ENCODE assay signal across 24 cellular contexts in the genomic region with DNA sequence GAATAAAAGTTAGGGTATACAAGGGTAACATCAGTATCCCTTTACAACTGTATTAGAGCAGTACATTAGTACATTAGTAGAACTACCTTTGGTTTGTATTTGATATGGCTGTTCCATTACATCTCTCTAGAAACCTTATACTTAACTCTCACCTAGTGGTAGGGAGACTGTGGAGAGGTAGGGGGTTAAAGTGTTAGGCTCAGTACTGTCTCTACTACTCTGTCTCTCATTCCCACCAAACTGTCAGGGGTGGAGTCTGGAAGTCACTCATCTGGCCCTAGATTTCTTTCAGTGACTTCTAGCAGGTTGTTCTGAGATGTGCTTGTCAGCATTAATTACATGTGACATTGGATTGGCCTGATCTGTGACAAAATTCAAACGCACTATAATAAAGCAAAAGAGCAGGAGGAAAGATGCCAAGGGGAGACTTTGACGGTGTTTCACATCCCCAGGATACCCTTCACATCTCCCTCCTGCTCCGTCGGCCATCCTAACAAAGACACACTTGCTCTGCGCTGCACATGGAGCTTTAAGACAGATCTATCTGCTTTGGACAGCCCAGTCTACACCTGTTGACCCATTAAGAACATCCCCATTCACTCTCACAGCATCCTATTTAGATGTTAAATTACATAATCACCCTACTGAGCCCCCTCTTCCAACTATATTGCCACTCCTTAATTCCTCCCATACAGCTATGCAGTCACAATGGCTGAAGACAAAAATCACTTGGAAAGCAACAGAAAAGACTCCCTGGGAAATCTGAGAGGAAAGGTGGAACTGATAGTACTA.
"Had no signal": no experiment of that assay in that cellular context is flagged by ENCODE, and none has a peak within 500 bp of the region (broad histone marks: within the 10 kb centered on the region; RNA-seq: fewer than 3 reads in every experiment).

No MANE protein-coding gene starts in this region.

- H3K4me2 ChIP-seq: hepatocyte had no signal

- H3K4me1 Mint-ChIP-seq: activated naive CD8-positive, alpha-beta T cell treated with anti-CD3 and anti-CD28 coated beads, Interleukin-2, amount 10 ng/mL, durations not matched to agents 7 days and 5 days; activated T-helper 17 cell treated with anti-CD3 and anti-CD28 coated beads, Interleukin-2, amount 50 U/mL, for 72 hours; naive thymus-derived CD4-positive, alpha-beta T cell; T-cell had no signal

- DNase-seq: activated CD4-positive, CD25-positive, alpha-beta regulatory T cell treated with anti-CD3 and anti-CD28 coated beads, Interleukin-2, amount 50 U/mL, for 72 hours; activated naive CD8-positive, alpha-beta T cell treated with anti-CD3 and anti-CD28 coated beads, Interleukin-2, amount 10 ng/mL, durations not matched to agents 7 days and 5 days; activated T-cell treated with anti-CD3 and anti-CD28 coated beads, Interleukin-2, amount 50 U/mL, for 1 hour; amniotic stem cell; central memory CD4-positive, alpha-beta T cell; effector memory CD8-positive, alpha-beta T cell; foreskin melanocyte; kidney glomerular epithelial cell; left ventricle myocardium inferior; naive thymus-derived CD4-positive, alpha-beta T cell; ovary; psoas muscle; spleen; stimulated activated CD4-positive, alpha-beta T cell treated with anti-CD3 and anti-CD28 coated beads, Interleukin-4, amount 100 ng/mL, for 1 hour; stimulated activated naive CD4-positive, alpha-beta T cell treated with Interleukin-2 at 50 U/mL for 16 hours; T-cell had no signal

- H3K36me3 Mint-ChIP-seq: activated naive CD8-positive, alpha-beta T cell treated with anti-CD3 and anti-CD28 coated beads, Interleukin-2, amount 10 ng/mL, durations not matched to agents 7 days and 5 days; naive thymus-derived CD4-positive, alpha-beta T cell; T-cell had no signal

- H3K4me3 Mint-ChIP-seq: activated naive CD8-positive, alpha-beta T cell treated with anti-CD3 and anti-CD28 coated beads, Interleukin-2, amount 10 ng/mL, durations not matched to agents 7 days and 5 days; activated T-helper 17 cell treated with anti-CD3 and anti-CD28 coated beads, Interleukin-2, amount 50 U/mL, for 72 hours; effector memory CD8-positive, alpha-beta T cell; naive thymus-derived CD4-positive, alpha-beta T cell; T-cell; T-helper 2 cell treated with Interferon-gamma antibody and Interleukin-4, amounts not matched to agents 5 μg/mL and 100 μg/mL, for 36 hours had no signal

- H3K9me3 Mint-ChIP-seq: activated T-helper 17 cell treated with anti-CD3 and anti-CD28 coated beads, Interleukin-2, amount 50 U/mL, for 72 hours; T-cell; T-helper 2 cell treated with Interferon-gamma antibody and Interleukin-4, amounts not matched to agents 5 μg/mL and 100 μg/mL, for 36 hours had no signal

- H3K27me3 Mint-ChIP-seq: effector memory CD8-positive, alpha-beta T cell; naive thymus-derived CD4-positive, alpha-beta T cell; T-cell had no signal

- H3K9me3 ChIP-seq: left ventricle myocardium inferior, neutrophil, ovary, psoas muscle, right atrium auricular region, spleen, tibial nerve had no signal

- H3K36me3 ChIP-seq: left ventricle myocardium inferior, neutrophil, ovary, right atrium auricular region, spleen, tibial nerve had no signal

- H3K27ac Mint-ChIP-seq: activated naive CD8-positive, alpha-beta T cell treated with anti-CD3 and anti-CD28 coated beads, Interleukin-2, amount 10 ng/mL, durations not matched to agents 7 days and 5 days; activated T-helper 17 cell treated with anti-CD3 and anti-CD28 coated beads, Interleukin-2, amount 50 U/mL, for 72 hours; effector memory CD8-positive, alpha-beta T cell; naive thymus-derived CD4-positive, alpha-beta T cell; T-cell; T-helper 2 cell treated with Interferon-gamma antibody and Interleukin-4, amounts not matched to agents 5 μg/mL and 100 μg/mL, for 36 hours had no signal

- H3K27me3 ChIP-seq: hepatocyte, neutrophil, ovary, right atrium auricular region, spleen, tibial nerve had no signal

- ATAC-seq: activated T-helper 17 cell treated with anti-CD3 and anti-CD28 coated beads, Interleukin-2, amount 50 U/mL, for 72 hours; effector memory CD8-positive, alpha-beta T cell; esophagus mucosa; naive thymus-derived CD4-positive, alpha-beta T cell; psoas muscle; T-cell had no signal

- H3K4me3 ChIP-seq: hepatocyte, left ventricle myocardium inferior, ovary, psoas muscle, right atrium auricular region, spleen, tibial nerve had no signal

- H2AFZ ChIP-seq: hepatocyte had no signal

- H3K4me1 ChIP-seq: psoas muscle, right atrium auricular region, spleen, tibial nerve had no signal

- H3K27ac ChIP-seq: hepatocyte, left ventricle myocardium inferior, neutrophil, ovary, psoas muscle, right atrium auricular region, spleen, tibial nerve, VCaP had no signal
